22 cellular contexts compared by ENCODE assay signal in the genomic region with DNA sequence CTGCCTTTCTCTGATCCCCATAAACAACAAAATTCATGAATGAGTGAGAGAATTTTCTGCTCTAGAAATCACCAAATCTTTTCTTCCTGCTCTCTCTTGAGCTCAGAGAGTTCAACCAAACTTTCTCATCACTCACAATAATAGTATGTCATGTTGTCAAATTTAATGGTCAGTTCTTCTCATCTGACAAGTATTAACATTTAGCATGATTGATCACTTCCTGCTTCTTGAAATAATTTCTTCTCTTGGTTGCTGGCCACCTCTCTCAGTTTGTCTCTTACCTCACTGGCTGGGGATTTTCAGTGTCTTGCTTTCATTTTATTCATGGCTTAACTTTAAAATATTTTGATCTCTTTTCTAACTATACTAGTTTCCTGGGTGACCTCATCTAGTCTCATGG. TPM values are rescaled to one million over a fixed set of nuclear protein-coding genes. Genes with fewer than 3 reads are reported as not detected.
DNase-seq lines count a peak whose midpoint lies in the region; ATAC-seq, FAIRE-seq and TF ChIP-seq lines count a peak whose summit lies in the region.
"Had no signal": no experiment of that assay in that cellular context is flagged by ENCODE, and none has a peak within 500 bp of the region (broad histone marks: within the 10 kb centered on the region; RNA-seq: fewer than 3 reads in every experiment).

No MANE protein-coding gene starts in this region.

- H3K27ac ChIP-seq in A673 (ENCODE audit: low read depth, low read length, poor library complexity, severe bottlenecking) = no peak overlapping the region
- H3K27ac ChIP-seq in OCI-LY7 (ENCODE audit: low read depth, low read length, poor library complexity, severe bottlenecking) = no peak overlapping the region
- H3K27ac ChIP-seq in fibroblast of lung (ENCODE audit: insufficient read depth, low read length) = peak overlapping the region; percentile 52
- H3K27ac ChIP-seq in endodermal cell (ENCODE audit: low read depth, low read length) = no peak overlapping the region
- H3K27ac ChIP-seq: ascending aorta, heart right ventricle had no signal

- H3K4me2 ChIP-seq in OCI-LY7 (ENCODE audit: low read length) (peak overlapping the region; percentile 2; the same call in 1 of the 2 replicates), fibroblast of lung (ENCODE audit: extremely low read depth, insufficient read depth, low read length) (peak overlapping the region; percentile 58)

- H3K4me1 ChIP-seq in A673 (ENCODE audit: insufficient read depth, low read length, poor library complexity, severe bottlenecking) (no peaks in the 10 kb centered on the region), OCI-LY7 (ENCODE audit: insufficient read depth, low read length, poor library complexity, severe bottlenecking) (no peaks in the 10 kb centered on the region), fibroblast of lung (ENCODE audit: control insufficient read depth, extremely low read depth, insufficient read depth, low read length) (peaks cover 27% of the 10 kb centered on the region), endodermal cell (ENCODE audit: control insufficient read depth, insufficient read depth, low read length) (no peaks in the 10 kb centered on the region)
- H3K4me1 ChIP-seq: ascending aorta, heart right ventricle had no signal

- no peak overlapping the region for H2AFZ ChIP-seq in OCI-LY7 (ENCODE audit: low read length)
- H2AFZ ChIP-seq in fibroblast of lung (ENCODE audit: low read length) = no peak overlapping the region

- H3K79me2 ChIP-seq in OCI-LY7 (ENCODE audit: insufficient read depth, low read depth, low read length) (no peaks in the 10 kb centered on the region), fibroblast of lung (ENCODE audit: control insufficient read depth, insufficient read depth, low read length) (no peaks in the 10 kb centered on the region)

- CTCF ChIA-PET in A673 (lab: Charles Lee) (no interaction called here), OCI-LY7 (lab: Charles Lee; ENCODE audit: unreplicated experiment) (no interaction called here)

- H3K9me3 ChIP-seq in A673 (ENCODE audit: low read depth, low read length, poor library complexity, severe bottlenecking) (no peaks in the 10 kb centered on the region), OCI-LY7 (ENCODE audit: low read length) (no peaks in the 10 kb centered on the region), fibroblast of lung (ENCODE audit: control insufficient read depth, insufficient read depth, low read depth, low read length) (no peaks in the 10 kb centered on the region), endodermal cell (ENCODE audit: control insufficient read depth, low read length) (no peaks in the 10 kb centered on the region)
- H3K9me3 ChIP-seq: ascending aorta, heart right ventricle had no signal

- H3K27me3 Mint-ChIP-seq in endodermal cell (ENCODE audit: insufficient read depth) = peaks cover 14% of the 10 kb centered on the region

- FAIRE-seq in D721Med (lab: Jason Lieb, UNC) = no peak
- FAIRE-seq: colon had no signal

- H3K4me1 Mint-ChIP-seq in endodermal cell = no peaks in the 10 kb centered on the region
- H3K4me1 Mint-ChIP-seq: activated B cell treated with CpG ODN at 0.5 μM for 24 hours, H9 had no signal

- no peaks in the 10 kb centered on the region for H3K9me3 Mint-ChIP-seq in endodermal cell
- H3K9me3 Mint-ChIP-seq: activated B cell treated with CpG ODN at 0.5 μM for 24 hours; CD8-positive, alpha-beta T cell; H9; stimulated activated naive CD8-positive, alpha-beta T cell treated with anti-CD3 and anti-CD28 coated beads, Interleukin-15, Interleukin-2, amounts not matched to agents 100 ng/mL and 50 ng/mL, for 24 hours had no signal

- H3K27me3 ChIP-seq in A673 (replicated peaks; ENCODE audit: insufficient read depth, low read depth, low read length, poor library complexity) (no peaks in the 10 kb centered on the region), fibroblast of lung (ENCODE audit: control insufficient read depth, insufficient read depth, low read length) (no peaks in the 10 kb centered on the region), endodermal cell (ENCODE audit: control insufficient read depth, insufficient read depth, low read length, poor library complexity, severe bottlenecking) (peaks cover 60% of the 10 kb centered on the region)
- H3K27me3 ChIP-seq: ascending aorta had no signal

- peak; percentile 76 for ATAC-seq in GM18870 (IDR thresholded peaks at IDR 0.05; ENCODE audit: unreplicated experiment)
- ATAC-seq: CD8-positive, alpha-beta T cell; heart right ventricle had no signal

- BruUV-seq in A673 (replicated peaks; lab: Mats Ljungman, UMichigan) = no TSS peak
- no TSS peak for BruUV-seq in OCI-LY7 (replicated peaks; lab: Mats Ljungman, UMichigan)

- H4K20me1 ChIP-seq in OCI-LY7 (ENCODE audit: insufficient read depth, low read length) = no peaks in the 10 kb centered on the region
- H4K20me1 ChIP-seq in fibroblast of lung (ENCODE audit: control insufficient read depth, extremely low read depth, insufficient read depth, low read length) = no peaks in the 10 kb centered on the region

- no peak overlapping the region for H3K9ac ChIP-seq in fibroblast of lung (ENCODE audit: insufficient read depth, low read length)
- no peak overlapping the region for H3K9ac ChIP-seq in endodermal cell (ENCODE audit: extremely low read depth, low read length, poor library complexity, severe bottlenecking)

- no peaks in the 10 kb centered on the region for H3K36me3 Mint-ChIP-seq in endodermal cell (ENCODE audit: low read depth)
- H3K36me3 Mint-ChIP-seq: CD8-positive, alpha-beta T cell had no signal

- peak; percentile 1 for DNase-seq in A673 (ENCODE audit: low spot score)
- no peak for DNase-seq in OCI-LY7 (ENCODE audit: low spot score)
- DNase-seq in fibroblast of lung (ENCODE audit: low read depth in 2 of 2) = peak in 1 of 2 donors; percentile 73
- DNase-seq in activated naive CD4-positive, alpha-beta T cell treated with Interleukin-2 at 50 U/mL for 16 hours = no peak
- no peak for DNase-seq in activated CD4-positive, alpha-beta T cell treated with anti-CD3 and anti-CD28 coated beads for 48 hours
- DNase-seq in D721Med (ENCODE audit: insufficient read length, low spot score) = no peak
- DNase-seq in endodermal cell = no peak
- DNase-seq: activated B cell treated with CpG ODN at 0.5 μM for 24 hours; activated gamma-delta T cell; CD8-positive, alpha-beta T cell; erythroblast; H9; heart right ventricle; islet precursor cell; mesendoderm; NCI-H2029; NCI-H524 had no signal

- intact Hi-C loops in A673 (cut with micrococcal nuclease; ENCODE audit: unreplicated experiment) (no loop called here), OCI-LY7 (cut with micrococcal nuclease; ENCODE audit: unreplicated experiment) (no loop called here)

- TF ChIP-seq CTCF in A673 (conservative IDR thresholded peaks at IDR 0.05; ENCODE audit: low read depth, low read length) = no peak
- no peak for TF ChIP-seq CTCF in OCI-LY7 (conservative IDR thresholded peaks at IDR 0.05; ENCODE audit: low read length)
- TF ChIP-seq CTCF in fibroblast of lung (conservative IDR thresholded peaks at IDR 0.05 in 1 of 2, IDR thresholded peaks at IDR 0.05 in 1 of 2; ENCODE audit: low read depth in 1 of 2, low read length in 2 of 2) = no peak
- no peak for TF ChIP-seq CTCF in D721Med (IDR thresholded peaks at IDR 0.05; ENCODE audit: insufficient read depth, missing control alignments)
- no peak for TF ChIP-seq CTCF in endodermal cell (conservative IDR thresholded peaks at IDR 0.05)

- no peak overlapping the region for H3K27ac Mint-ChIP-seq in endodermal cell
- H3K27ac Mint-ChIP-seq: activated B cell treated with CpG ODN at 0.5 μM for 24 hours; CD8-positive, alpha-beta T cell; H9; stimulated activated naive CD8-positive, alpha-beta T cell treated with anti-CD3 and anti-CD28 coated beads, Interleukin-15, Interleukin-2, amounts not matched to agents 100 ng/mL and 50 ng/mL, for 24 hours had no signal

- H3K4me3 Mint-ChIP-seq in endodermal cell = no peak overlapping the region
- H3K4me3 Mint-ChIP-seq: activated B cell treated with CpG ODN at 0.5 μM for 24 hours; CD8-positive, alpha-beta T cell; H9; stimulated activated naive CD8-positive, alpha-beta T cell treated with anti-CD3 and anti-CD28 coated beads, Interleukin-15, Interleukin-2, amounts not matched to agents 100 ng/mL and 50 ng/mL, for 24 hours had no signal

- H3K36me3 ChIP-seq in A673 (ENCODE audit: insufficient read depth, low read length, poor library complexity, severe bottlenecking) (no peaks in the 10 kb centered on the region), OCI-LY7 (ENCODE audit: insufficient read depth, low read length) (no peaks in the 10 kb centered on the region), fibroblast of lung (ENCODE audit: control insufficient read depth, insufficient read depth, low read length) (no peaks in the 10 kb centered on the region), endodermal cell (ENCODE audit: control insufficient read depth, insufficient read depth, low read length) (no peaks in the 10 kb centered on the region)
- H3K36me3 ChIP-seq: ascending aorta, heart right ventricle had no signal

- H3K4me3 ChIP-seq in A673 (ENCODE audit: low read depth, low read length, poor library complexity, severe bottlenecking) (no peak overlapping the region), OCI-LY7 (ENCODE audit: low read depth, low read length, poor library complexity, severe bottlenecking) (no peak overlapping the region), fibroblast of lung (replicated peaks in 1 of 4; ENCODE audit: control extremely low read depth in 1 of 4, insufficient read depth in 1 of 4, low read depth in 3 of 4, low read length in 4 of 4) (no peak overlapping the region), endodermal cell (ENCODE audit: low read length) (no peak overlapping the region)
- H3K4me3 ChIP-seq: ascending aorta, heart right ventricle had no signal

- POLR2A ChIA-PET in A673 (lab: Charles Lee; ENCODE audit: low non-redundant PET) (no interaction called here), OCI-LY7 (lab: Charles Lee) (interaction anchor here (0.5 kb wide), 1 partner anchor 31 kb away, joined by 3 read pairs; no protein-coding TSS in a partner anchor)

- no peaks in the 10 kb centered on the region for H3K9me2 ChIP-seq in OCI-LY7 (ENCODE audit: insufficient read depth, low read length)

RNA-seq across cellular contexts. Expression of a gene that starts 25.5 kb away (rescaled TPM):
- total RNA-seq in A673 (2021) (not detected in 2 replicates), OCI-LY7 (2022) (0.06 and 0.07 TPM in 2 replicates), fibroblast of lung (5.4 and 25.8 TPM in 2 replicates), endodermal cell (1 to 10 TPM in 1 of 2 donors, under 1 TPM in 1; 0.49 to 1.6 TPM)
- total RNA-seq in OCI-LY7 (2014; rRNA removed; shearing (Covaris generic)) = not detected in 2 replicates
- polyA plus RNA-seq in fibroblast of lung = 56.4 and 123 TPM in 2 replicates
- 33.7 and 102 TPM in 2 replicates for polyA plus RNA-seq in fibroblast of lung (2012)
- 90.1 and 466 TPM in 2 replicates for polyA minus RNA-seq in fibroblast of lung (ENCODE audit: low replicate concordance)
- not detected for polyA plus RNA-seq in endodermal cell (2013, experiment 1 of 2)
- polyA plus RNA-seq in endodermal cell (2013, experiment 2 of 2) = 0.08 TPM
- total RNA-seq: activated B cell treated with CpG ODN at 0.5 μM for 24 hours, ascending aorta, H9, ureter had no signal

RNA-seq across cellular contexts. Expression of a gene that starts 43.7 kb away (rescaled TPM):
- total RNA-seq in A673 (2021) (0.09 TPM in 1 of 2 replicates, not detected in the other), OCI-LY7 (2022) (not detected in 2 replicates), fibroblast of lung (2.6 and 8.8 TPM in 2 replicates), endodermal cell (not detected)
- total RNA-seq in OCI-LY7 (2014; rRNA removed; shearing (Covaris generic)) = not detected in 2 replicates
- 3.3 and 8.5 TPM in 2 replicates for polyA plus RNA-seq in fibroblast of lung
- 7.0 and 11.8 TPM in 2 replicates for polyA plus RNA-seq in fibroblast of lung (2012)
- 4.7 and 5.3 TPM in 2 replicates for polyA minus RNA-seq in fibroblast of lung (ENCODE audit: low replicate concordance)
- 1.6 TPM for polyA plus RNA-seq in endodermal cell (2013, experiment 1 of 2)
- polyA plus RNA-seq in endodermal cell (2013, experiment 2 of 2) = 0.95 TPM
- total RNA-seq: ascending aorta, H9 had no signal
